Comparison of ENCODE assay signal across 9 cellular contexts in the genomic region with DNA sequence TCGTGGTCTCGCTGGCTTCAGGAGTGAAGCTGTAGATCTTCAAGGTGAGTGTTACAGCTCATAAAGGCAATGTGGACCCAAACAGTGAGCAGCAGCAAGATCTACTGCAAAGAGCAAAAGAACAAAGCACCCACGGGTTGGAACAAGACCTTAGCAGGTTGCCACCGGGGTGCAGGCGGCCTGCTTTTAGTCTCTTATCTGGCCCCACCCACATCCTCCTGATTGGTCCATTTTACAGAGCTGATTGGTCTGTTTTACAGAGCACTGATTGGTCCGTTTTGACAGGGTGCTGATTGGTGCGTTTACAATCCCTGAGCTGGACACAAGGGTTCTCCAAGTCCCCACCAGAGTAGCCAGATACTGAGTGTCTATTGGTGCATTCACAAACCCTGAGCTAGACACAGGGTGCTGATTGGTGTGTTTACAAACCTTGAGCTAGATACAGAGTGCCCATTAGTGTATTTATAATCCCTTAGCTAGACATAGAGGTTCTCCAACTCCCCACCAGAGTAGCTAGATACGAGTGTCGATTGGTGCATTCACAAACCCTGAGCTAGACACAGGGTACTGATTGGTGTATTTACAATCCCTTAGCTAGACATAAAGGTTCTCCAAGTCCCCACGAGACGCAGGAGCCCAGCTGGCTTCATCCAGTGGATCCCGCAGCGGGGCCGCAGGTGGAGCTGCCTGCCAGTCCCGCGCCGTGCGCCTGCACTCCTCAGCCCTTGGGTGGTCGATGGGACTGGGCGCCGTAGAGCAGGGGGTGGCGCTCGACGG. TPM values are rescaled to one million over a fixed set of nuclear protein-coding genes. Genes with fewer than 3 reads are reported as not detected.
DNase-seq lines count a peak whose midpoint lies in the region; ATAC-seq and TF ChIP-seq lines count a peak whose summit lies in the region.
"Not testable (repeated sequence)": the region's sequence is repeated elsewhere in the genome, so short reads cannot be mapped to it uniquely, and the experiment has no call there.
"Had no signal": no experiment of that assay in that cellular context is flagged by ENCODE, and none has a peak within 500 bp of the region (broad histone marks: within the 10 kb centered on the region; RNA-seq: fewer than 3 reads in every experiment).

No MANE protein-coding gene starts in this region.

- H3K79me2 ChIP-seq in PC-9 (ENCODE audit: low read depth); smooth muscle cell (ENCODE audit: low read depth): not testable (repeated sequence)

- WGBS in HUES64: 74% methylated on average over 24 of the region's 24 CpGs
- 69% methylated on average over 24 of the region's 24 CpGs for WGBS in smooth muscle cell (ENCODE audit: low lambda C conversion rate)

- H3K27me3 ChIP-seq in CD8-positive, alpha-beta memory T cell (ENCODE audit: insufficient read depth, low read length, poor library complexity, severe bottlenecking); PC-9 (ENCODE audit: insufficient read depth, low read depth); kidney epithelial cell (ENCODE audit: control insufficient read depth, insufficient read depth, low read length); smooth muscle cell (ENCODE audit: low read depth): not testable (repeated sequence)
- peaks cover 26% of the 10 kb centered on the region for H3K27me3 ChIP-seq in HUES64 (ENCODE audit: insufficient read depth, low read length)

- H3K36me3 Mint-ChIP-seq in CD8-positive, alpha-beta memory T cell; activated T-cell treated with anti-CD3 and anti-CD28 coated beads, Interleukin-2, amount 50 U/mL, for 4 hours (ENCODE audit: insufficient read depth); dendritic cell treated with granulocyte-macrophage colony-stimulating factor and Interleukin-4, amounts not matched to agents 40 ng/mL and 50 ng/mL, for 4 days (ENCODE audit: low read depth); natural killer cell treated with Interleukin-12 subunit alpha and Interleukin-12 subunit beta and Interleukin-15 and Interleukin-18, amount 100 ng/mL, for 72 hours: not testable (repeated sequence)

- H3K4me2 ChIP-seq in PC-9: not testable (repeated sequence)
- peak overlapping the region; percentile 68 for H3K4me2 ChIP-seq in smooth muscle cell

- H3K27ac Mint-ChIP-seq in CD8-positive, alpha-beta memory T cell: peak overlapping the region in 1 of 8 donors; percentile 65
- not testable (repeated sequence) for H3K27ac Mint-ChIP-seq in dendritic cell treated with granulocyte-macrophage colony-stimulating factor and Interleukin-4, amounts not matched to agents 40 ng/mL and 50 ng/mL, for 4 days; natural killer cell treated with Interleukin-12 subunit alpha and Interleukin-12 subunit beta and Interleukin-15 and Interleukin-18, amount 100 ng/mL, for 72 hours

- peak overlapping the region in 4 of 7 donors; percentile 41 to 79 (median 68) for H3K4me3 Mint-ChIP-seq in CD8-positive, alpha-beta memory T cell
- H3K4me3 Mint-ChIP-seq in activated T-cell treated with anti-CD3 and anti-CD28 coated beads, Interleukin-2, amount 50 U/mL, for 4 hours: peak overlapping the region; percentile 38
- H3K4me3 Mint-ChIP-seq in dendritic cell treated with granulocyte-macrophage colony-stimulating factor and Interleukin-4, amounts not matched to agents 40 ng/mL and 50 ng/mL, for 4 days: peak overlapping the region; percentile 23
- H3K4me3 Mint-ChIP-seq in natural killer cell treated with Interleukin-12 subunit alpha and Interleukin-12 subunit beta and Interleukin-15 and Interleukin-18, amount 100 ng/mL, for 72 hours: peak overlapping the region; percentile 15

- not testable (repeated sequence) for ATAC-seq in activated T-cell treated with anti-CD3 and anti-CD28 coated beads, Interleukin-2, amount 50 U/mL, for 4 hours; natural killer cell treated with Interleukin-12 subunit alpha and Interleukin-12 subunit beta and Interleukin-15 and Interleukin-18, amount 100 ng/mL, for 72 hours

- not testable (repeated sequence) for H3K36me3 ChIP-seq in CD8-positive, alpha-beta memory T cell (ENCODE audit: insufficient read depth, low read length); HUES64 (ENCODE audit: insufficient read depth, low read length); PC-9 (ENCODE audit: low read depth); kidney epithelial cell (ENCODE audit: control insufficient read depth, insufficient read depth, low read length); smooth muscle cell (ENCODE audit: low read depth)

- POLR2A ChIA-PET in CD8-positive, alpha-beta memory T cell (lab: Charles Lee): not testable (repeated sequence)
- POLR2A ChIA-PET in PC-9 (lab: Charles Lee; ENCODE audit: unreplicated experiment): interaction anchor here (0.6 kb wide), 1 partner anchor 9 kb away, joined by 3 read pairs; no protein-coding TSS in a partner anchor

- H2AFZ ChIP-seq in PC-9: peak overlapping the region; percentile 43; the same call in 1 of the 2 replicates
- not testable (repeated sequence) for H2AFZ ChIP-seq in smooth muscle cell (ENCODE audit: low read depth)

- H4K20me1 ChIP-seq in PC-9 (ENCODE audit: insufficient read depth); smooth muscle cell (ENCODE audit: low read depth): not testable (repeated sequence)

- not testable (repeated sequence) for H3K9me3 ChIP-seq in CD8-positive, alpha-beta memory T cell (ENCODE audit: low read length); HUES64 (ENCODE audit: insufficient read depth, low read depth, low read length); PC-9 (ENCODE audit: insufficient read depth, low read depth); smooth muscle cell (replicated peaks; ENCODE audit: low read depth)

- intact Hi-C loops in PC-9 (cut with micrococcal nuclease; ENCODE audit: unreplicated experiment); dendritic cell treated with granulocyte-macrophage colony-stimulating factor and Interleukin-4, amounts not matched to agents 40 ng/mL and 50 ng/mL, for 4 days (cut with micrococcal nuclease): not testable (repeated sequence)

- not testable (repeated sequence) for H3K9me2 ChIP-seq in PC-9 (ENCODE audit: insufficient read depth)

- H3K9me3 Mint-ChIP-seq in CD8-positive, alpha-beta memory T cell; activated T-cell treated with anti-CD3 and anti-CD28 coated beads, Interleukin-2, amount 50 U/mL, for 4 hours; dendritic cell treated with granulocyte-macrophage colony-stimulating factor and Interleukin-4, amounts not matched to agents 40 ng/mL and 50 ng/mL, for 4 days; natural killer cell treated with Interleukin-12 subunit alpha and Interleukin-12 subunit beta and Interleukin-15 and Interleukin-18, amount 100 ng/mL, for 72 hours: not testable (repeated sequence)

- DNase-seq in CD8-positive, alpha-beta memory T cell: peak in 1 of 5 donors; percentile 2
- DNase-seq in PC-9; activated T-cell treated with anti-CD3 and anti-CD28 coated beads, Interleukin-2, amount 50 U/mL, for 4 hours; kidney epithelial cell (ENCODE audit: low read depth); natural killer cell treated with Interleukin-12 subunit alpha and Interleukin-12 subunit beta and Interleukin-15 and Interleukin-18, amount 100 ng/mL, for 72 hours (ENCODE audit: low spot score); smooth muscle cell (lab: John Stamatoyannopoulos, UW; ENCODE audit: unreplicated experiment): not testable (repeated sequence)

- H3K4me1 Mint-ChIP-seq in CD8-positive, alpha-beta memory T cell; activated T-cell treated with anti-CD3 and anti-CD28 coated beads, Interleukin-2, amount 50 U/mL, for 4 hours (ENCODE audit: low read depth); dendritic cell treated with granulocyte-macrophage colony-stimulating factor and Interleukin-4, amounts not matched to agents 40 ng/mL and 50 ng/mL, for 4 days (ENCODE audit: low read depth); natural killer cell treated with Interleukin-12 subunit alpha and Interleukin-12 subunit beta and Interleukin-15 and Interleukin-18, amount 100 ng/mL, for 72 hours (ENCODE audit: low read depth in 2 of 2): not testable (repeated sequence)

- not testable (repeated sequence) for BruUV-seq in PC-9 (replicated peaks; lab: Mats Ljungman, UMichigan)

- not testable (repeated sequence) for H3K27ac ChIP-seq in CD8-positive, alpha-beta memory T cell (ENCODE audit: low read depth, low read length); HUES64 (ENCODE audit: low read depth, low read length); PC-9; smooth muscle cell (ENCODE audit: low read depth)

- H3K27me3 Mint-ChIP-seq in CD8-positive, alpha-beta memory T cell: peaks cover 6 to 29% of the 10 kb centered on the region in 2 donors
- peaks cover 16% of the 10 kb centered on the region for H3K27me3 Mint-ChIP-seq in activated T-cell treated with anti-CD3 and anti-CD28 coated beads, Interleukin-2, amount 50 U/mL, for 4 hours (ENCODE audit: low read depth)
- not testable (repeated sequence) for H3K27me3 Mint-ChIP-seq in dendritic cell treated with granulocyte-macrophage colony-stimulating factor and Interleukin-4, amounts not matched to agents 40 ng/mL and 50 ng/mL, for 4 days
- peaks cover 17 to 20% of the 10 kb centered on the region in 2 donors for H3K27me3 Mint-ChIP-seq in natural killer cell treated with Interleukin-12 subunit alpha and Interleukin-12 subunit beta and Interleukin-15 and Interleukin-18, amount 100 ng/mL, for 72 hours

- CTCF ChIA-PET in CD8-positive, alpha-beta memory T cell (lab: Charles Lee); PC-9 (lab: Charles Lee): not testable (repeated sequence)

- not testable (repeated sequence) for H3K4me3 ChIP-seq in CD8-positive, alpha-beta memory T cell (ENCODE audit: low read length); PC-9
- peak overlapping the region; percentile 46 for H3K4me3 ChIP-seq in HUES64 (ENCODE audit: low read length)
- peak overlapping the region; percentile 11 for H3K4me3 ChIP-seq in kidney epithelial cell (ENCODE audit: low read depth, low read length)
- H3K4me3 ChIP-seq in smooth muscle cell: peak overlapping the region; percentile 29

- peak overlapping the region; percentile 14; the same call in 1 of the 2 replicates for H3K9ac ChIP-seq in HUES64 (ENCODE audit: low read depth, low read length)
- not testable (repeated sequence) for H3K9ac ChIP-seq in smooth muscle cell (ENCODE audit: low read depth)

- not testable (repeated sequence) for H3F3A ChIP-seq in PC-9 (ENCODE audit: insufficient read depth, low read depth); smooth muscle cell (ENCODE audit: low read depth)

- TF ChIP-seq CTCF in PC-9 (conservative IDR thresholded peaks at IDR 0.05); kidney epithelial cell (IDR thresholded peaks at IDR 0.05; ENCODE audit: insufficient read depth, low read length, poor library complexity, severe bottlenecking); smooth muscle cell (IDR thresholded peaks at IDR 0.05; ENCODE audit: borderline replicate concordance, insufficient read depth, poor library complexity, severe bottlenecking): not testable (repeated sequence)

- H3K4me1 ChIP-seq in CD8-positive, alpha-beta memory T cell (ENCODE audit: insufficient read depth, low read length); HUES64 (ENCODE audit: insufficient read depth, low read length); PC-9 (replicated peaks; ENCODE audit: insufficient read depth); smooth muscle cell (ENCODE audit: low read depth): not testable (repeated sequence)

RNA-seq across cellular contexts. Expression of gene PTGS1, which starts 34.9 kb away (rescaled TPM):
- total RNA-seq in CD8-positive, alpha-beta memory T cell: under 1 TPM; 0.27 to 0.44 TPM
- not detected for polyA plus RNA-seq in CD8-positive, alpha-beta memory T cell
- polyA plus RNA-seq in HUES64 (2013, experiment 1 of 2): 1.00 TPM
- polyA plus RNA-seq in HUES64 (2013, experiment 2 of 2): 1.7 TPM
- total RNA-seq in PC-9 (2021): 1.8 TPM in 2 replicates
- total RNA-seq in activated T-cell treated with anti-CD3 and anti-CD28 coated beads, Interleukin-2, amount 50 U/mL, for 4 hours: under 1 TPM; 0.18 to 0.35 (median 0.35) TPM
- total RNA-seq in kidney epithelial cell: 0.04 and 0.07 TPM in 2 replicates
- under 1 TPM; 0.69 to 0.89 TPM for total RNA-seq in natural killer cell treated with Interleukin-12 subunit alpha and Interleukin-12 subunit beta and Interleukin-15 and Interleukin-18, amount 100 ng/mL, for 72 hours
- total RNA-seq in smooth muscle cell: 0.13 and 2.3 TPM in 2 replicates
- polyA plus RNA-seq in smooth muscle cell: 0.06 and 1.6 TPM in 2 replicates
- total RNA-seq: A673 had no signal

Comparison
In these comparisons a context has a peak if more than half of its experiments do, and no peak if none do; other contexts are left out.
1. H3K4me3 Mint-ChIP-seq: peak in every context shown above with its lines; median percentile 68 in CD8-positive, alpha-beta memory T cell; 38 in activated T-cell treated with anti-CD3 and anti-CD28 coated beads, Interleukin-2, amount 50 U/mL, for 4 hours; 23 in dendritic cell treated with granulocyte-macrophage colony-stimulating factor and Interleukin-4, amounts not matched to agents 40 ng/mL and 50 ng/mL, for 4 days; 15 in natural killer cell treated with Interleukin-12 subunit alpha and Interleukin-12 subunit beta and Interleukin-15 and Interleukin-18, amount 100 ng/mL, for 72 hours.